ENCODE assay signal across 1 cellular context in genomic region chr16:88763502-88764053, GRCh38.
TF ChIP-seq lines count a peak whose summit lies in the region.

No MANE protein-coding gene starts in this region.

TF ChIP-seq in HepG2, 621 proteins besides CTCF, POLR2A, EP300 and RAD21 (continued from another document and continues in another):
- peak; percentile 95 for TF ChIP-seq PRDM10 (CRISPR knock-in tag; IDR thresholded peaks at IDR 0.05; ENCODE audit: low read depth)
- peak; percentile 4 for TF ChIP-seq SRSF1 (optimal IDR thresholded peaks at IDR 0.05; ENCODE audit: low read depth, low read length)
- TF ChIP-seq POGZ (CRISPR knock-in tag; IDR thresholded peaks at IDR 0.05): no peak
- no peak for TF ChIP-seq SNAPC4 (CRISPR knock-in tag; IDR thresholded peaks at IDR 0.05)
- TF ChIP-seq ZNF326 (CRISPR knock-in tag; IDR thresholded peaks at IDR 0.05; ENCODE audit: borderline replicate concordance): no peak
- no peak for TF ChIP-seq EZH2 (conservative IDR thresholded peaks at IDR 0.05; ENCODE audit: low read depth, low read length)
- TF ChIP-seq DMAP1 (CRISPR knock-in tag; IDR thresholded peaks at IDR 0.05): peak; percentile 86
- peak; percentile 94 for TF ChIP-seq HMG20B (CRISPR knock-in tag; conservative IDR thresholded peaks at IDR 0.05)
- TF ChIP-seq PTBP1 (IDR thresholded peaks at IDR 0.05; ENCODE audit: low read depth, low read length, poor library complexity, severe bottlenecking): no peak
- TF ChIP-seq SUZ12 (IDR thresholded peaks at IDR 0.05; ENCODE audit: low read depth, low read length): no peak
- TF ChIP-seq ZNF629 (CRISPR knock-in tag; conservative IDR thresholded peaks at IDR 0.05): no peak; the same call in 1 of the 2 replicates
- no peak for TF ChIP-seq NFIB (CRISPR knock-in tag; IDR thresholded peaks at IDR 0.05; ENCODE audit: borderline replicate concordance)
- no peak for TF ChIP-seq IKZF4 (CRISPR knock-in tag; IDR thresholded peaks at IDR 0.05; ENCODE audit: borderline replicate concordance, low read depth, not compliant biosample characterization)
- no peak for TF ChIP-seq ZNF674 (CRISPR knock-in tag; IDR thresholded peaks at IDR 0.05; ENCODE audit: low read depth)
- TF ChIP-seq ARID3A (IDR thresholded peaks at IDR 0.05; ENCODE audit: low read depth, low read length): peak; percentile 100
- no peak for TF ChIP-seq U2AF1 (optimal IDR thresholded peaks at IDR 0.05; ENCODE audit: low read depth, low read length)
- no peak for TF ChIP-seq ZNF407 (CRISPR knock-in tag; IDR thresholded peaks at IDR 0.05; ENCODE audit: not compliant biosample characterization)
- no peak for TF ChIP-seq EHMT2 (IDR thresholded peaks at IDR 0.05; ENCODE audit: borderline replicate concordance, low read depth, low read length)
- TF ChIP-seq MIXL1 (CRISPR knock-in tag; IDR thresholded peaks at IDR 0.05): peak; percentile 99
- TF ChIP-seq BRD4 (CRISPR knock-in tag; IDR thresholded peaks at IDR 0.05): no peak
- TF ChIP-seq ZNF224 (CRISPR knock-in tag; IDR thresholded peaks at IDR 0.05): no peak
- TF ChIP-seq GTF3A (CRISPR knock-in tag; conservative IDR thresholded peaks at IDR 0.05): no peak
- TF ChIP-seq ZNF883 (CRISPR knock-in tag; IDR thresholded peaks at IDR 0.05; ENCODE audit: not compliant biosample characterization): no peak
- TF ChIP-seq HMGXB4 (CRISPR knock-in tag; IDR thresholded peaks at IDR 0.05; ENCODE audit: borderline replicate concordance in 1 of 2, low read depth in 1 of 2): peak in 1 of 2 experiments; percentile 83; a peak in 1 of 4 replicates
- TF ChIP-seq HOMEZ (CRISPR knock-in tag; IDR thresholded peaks at IDR 0.05; ENCODE audit: low read depth): peak; percentile 77
- TF ChIP-seq SALL2 (CRISPR knock-in tag; IDR thresholded peaks at IDR 0.05): no peak
- peak; percentile 36; the same call in 1 of the 2 replicates for TF ChIP-seq GABPB1 (CRISPR knock-in tag; IDR thresholded peaks at IDR 0.05)
- TF ChIP-seq ZNF83 (CRISPR knock-in tag; IDR thresholded peaks at IDR 0.05; ENCODE audit: borderline replicate concordance): no peak
- TF ChIP-seq USF2 (IDR thresholded peaks at IDR 0.05; ENCODE audit: low read depth, low read length): no peak
- TF ChIP-seq USF2 (CRISPR knock-in tag; IDR thresholded peaks at IDR 0.05; ENCODE audit: borderline replicate concordance): no peak
- no peak for TF ChIP-seq MTF2 (CRISPR knock-in tag; IDR thresholded peaks at IDR 0.05; ENCODE audit: borderline replicate concordance)
- no peak; the same call in 1 of the 2 replicates for TF ChIP-seq ZNF703 (CRISPR knock-in tag; IDR thresholded peaks at IDR 0.05; ENCODE audit: borderline replicate concordance)
